11 cellular contexts compared by ENCODE assay signal in the genomic region with DNA sequence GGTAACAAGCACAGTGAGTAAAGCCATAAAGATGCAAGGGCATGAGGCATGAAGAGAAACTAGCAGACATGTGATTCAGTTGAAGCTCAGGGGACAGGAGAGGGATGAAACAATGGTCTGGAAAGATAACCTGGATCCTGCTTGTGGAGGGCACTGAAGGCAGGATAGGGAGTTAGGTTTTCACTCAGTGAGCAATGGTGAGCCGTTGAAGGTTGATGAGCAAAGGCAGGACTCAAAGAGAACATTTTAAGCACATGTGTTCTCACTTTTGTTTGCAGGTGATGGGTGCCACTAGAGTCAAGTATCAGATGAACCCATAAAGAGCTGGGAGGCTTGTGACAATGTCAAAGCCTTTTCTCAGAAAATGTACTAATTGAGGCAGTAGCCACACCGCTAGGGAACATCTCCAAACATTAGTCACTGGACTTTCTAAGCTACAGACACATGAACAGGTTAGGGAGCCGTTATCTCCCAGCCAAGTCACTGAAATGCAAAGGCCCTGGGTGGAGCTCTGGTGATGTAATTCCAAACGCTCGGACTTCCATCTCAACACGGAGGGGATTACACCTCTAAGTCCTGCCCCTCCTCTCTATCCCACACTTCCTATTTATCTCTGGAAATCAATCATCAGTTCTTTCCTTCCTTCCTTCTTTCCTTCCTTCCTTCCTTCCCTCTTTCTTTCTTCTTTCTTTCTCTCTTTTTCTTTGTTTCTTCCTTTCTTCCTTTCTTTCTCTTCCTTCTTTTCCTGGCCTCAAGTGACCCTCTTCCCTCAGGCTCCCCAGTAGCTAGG. TPM values are rescaled to one million over a fixed set of nuclear protein-coding genes. Genes with fewer than 3 reads are reported as not detected.
DNase-seq lines count a peak whose midpoint lies in the region; ATAC-seq, FAIRE-seq and TF ChIP-seq lines count a peak whose summit lies in the region.
"Had no signal": no experiment of that assay in that cellular context is flagged by ENCODE, and none has a peak within 500 bp of the region (broad histone marks: within the 10 kb centered on the region; RNA-seq: fewer than 3 reads in every experiment).

No MANE protein-coding gene starts in this region.

- TF ChIP-seq POLR2A in thyroid gland (IDR thresholded peaks at IDR 0.05) (no peak), gastrocnemius medialis (IDR thresholded peaks at IDR 0.05) (no peak)

- peak overlapping the region; percentile 15 for H3K4me3 Mint-ChIP-seq in Caco-2 (ENCODE audit: unreplicated experiment)
- no peak overlapping the region for H3K4me3 Mint-ChIP-seq in astrocyte (ENCODE audit: unreplicated experiment)
- H3K4me3 Mint-ChIP-seq in natural killer cell = no peak overlapping the region

- H3K27ac Mint-ChIP-seq in Caco-2 (ENCODE audit: unreplicated experiment) = peak overlapping the region; percentile 48
- H3K27ac Mint-ChIP-seq in astrocyte (ENCODE audit: unreplicated experiment) = peak overlapping the region; percentile 72
- H3K27ac Mint-ChIP-seq in natural killer cell = peak overlapping the region; percentile 72 to 83

- intact Hi-C loops in Caco-2 (cut with micrococcal nuclease; ENCODE audit: unreplicated experiment) (no loop called here), natural killer cell (cut with micrococcal nuclease) (no loop called here), thyroid gland (cut with DNase I) (no loop called here), gastrocnemius medialis (cut with DNase I; ENCODE audit: low total_unique reads) (no loop called here)

- H3K4me1 ChIP-seq in Caco-2 = peaks cover 20% of the 10 kb centered on the region
- H3K4me1 ChIP-seq in HUES64 (ENCODE audit: insufficient read depth, low read length) = peaks cover 11% of the 10 kb centered on the region
- H3K4me1 ChIP-seq in astrocyte (ENCODE audit: insufficient read depth, low read length) = no peaks in the 10 kb centered on the region
- H3K4me1 ChIP-seq in thyroid gland = no peaks in the 10 kb centered on the region
- peaks cover 16% of the 10 kb centered on the region in 2 donors for H3K4me1 ChIP-seq in gastrocnemius medialis

- H3K4me2 ChIP-seq in astrocyte (ENCODE audit: low read length) = no peak overlapping the region

- H3K4me1 Mint-ChIP-seq in Caco-2 (ENCODE audit: low read depth, unreplicated experiment) = peaks cover 18% of the 10 kb centered on the region
- peaks cover 18% of the 10 kb centered on the region for H3K4me1 Mint-ChIP-seq in astrocyte (ENCODE audit: low read depth, unreplicated experiment)
- H3K4me1 Mint-ChIP-seq in natural killer cell = peaks cover 28 to 35% of the 10 kb centered on the region in 2 donors

- H3K27me3 Mint-ChIP-seq in Caco-2 (ENCODE audit: insufficient read depth, unreplicated experiment) = no peaks in the 10 kb centered on the region
- H3K27me3 Mint-ChIP-seq in astrocyte (ENCODE audit: low read depth, unreplicated experiment) = no peaks in the 10 kb centered on the region
- no peaks in the 10 kb centered on the region for H3K27me3 Mint-ChIP-seq in natural killer cell (ENCODE audit: low read depth in 2 of 2)

- H4K20me1 ChIP-seq in astrocyte (ENCODE audit: insufficient read depth, low read length) = no peaks in the 10 kb centered on the region

- WGBS in HUES64 = 40% methylated on average over 6 of the region's 6 CpGs
- 68 to 70% methylated on average over 6 of the region's 6 CpGs for WGBS in thyroid gland, 2 donors

- no peaks in the 10 kb centered on the region for H3K9me3 ChIP-seq in Caco-2
- no peaks in the 10 kb centered on the region for H3K9me3 ChIP-seq in HUES64 (ENCODE audit: insufficient read depth, low read depth, low read length)
- H3K9me3 ChIP-seq in astrocyte (ENCODE audit: insufficient read depth, low read depth, low read length) = no peaks in the 10 kb centered on the region
- H3K9me3 ChIP-seq in thyroid gland = no peaks in the 10 kb centered on the region
- H3K9me3 ChIP-seq in gastrocnemius medialis = no peaks in the 10 kb centered on the region

- H3K4me3 ChIP-seq in Caco-2 (ENCODE audit: low read depth, low read length) (no peak overlapping the region), HUES64 (ENCODE audit: low read length) (peak overlapping the region; percentile 28; the same call in 1 of the 2 replicates), astrocyte (ENCODE audit: insufficient read depth, low read depth, low read length) (no peak overlapping the region), thyroid gland (replicated peaks in 1 of 3) (no peak overlapping the region), gastrocnemius medialis (no peak overlapping the region)

- in situ Hi-C loops in gastrocnemius medialis (cut with MboI; ENCODE audit: low sequenced_read_pairs in 4 of 4) = no loop called here

- H3K9me3 Mint-ChIP-seq in Caco-2 (ENCODE audit: unreplicated experiment) (no peaks in the 10 kb centered on the region), astrocyte (ENCODE audit: unreplicated experiment) (peaks cover 6% of the 10 kb centered on the region), natural killer cell (peaks cover 0 to 2% of the 10 kb centered on the region in 2 donors)
- H3K9me3 Mint-ChIP-seq: nephron had no signal

- H3K9ac ChIP-seq in HUES64 (ENCODE audit: low read depth, low read length) = no peak overlapping the region
- H3K9ac ChIP-seq in astrocyte (ENCODE audit: low read length) = no peak overlapping the region

- no peak overlapping the region for H2AFZ ChIP-seq in astrocyte (ENCODE audit: low read depth, low read length)

- DNase-seq in Caco-2 = peak; percentile 27 to 48
- no peak for DNase-seq in astrocyte (ENCODE audit: low read depth)
- DNase-seq in natural killer cell = no peak
- no peak for DNase-seq in thyroid gland
- no peak for DNase-seq in gastrocnemius medialis
- DNase-seq: activated CD8-positive, alpha-beta memory T cell treated with anti-CD3 and anti-CD28 coated beads, Interleukin-2, amount 50 U/mL, for 4 hours; NCI-H146; SHP77 had no signal

- CTCF ChIA-PET in Caco-2 (lab: Charles Lee) = no interaction called here

- no peak for FAIRE-seq in astrocyte (lab: Jason Lieb, UNC)

- H3K36me3 ChIP-seq in Caco-2 (ENCODE audit: control insufficient read depth, insufficient read depth, low read length) (no peaks in the 10 kb centered on the region), HUES64 (ENCODE audit: insufficient read depth, low read length) (no peaks in the 10 kb centered on the region), astrocyte (ENCODE audit: insufficient read depth, low read length) (no peaks in the 10 kb centered on the region), thyroid gland (no peaks in the 10 kb centered on the region), gastrocnemius medialis (no peaks in the 10 kb centered on the region)

- BruUV-seq in Caco-2 (replicated peaks; lab: Mats Ljungman, UMichigan) = no TSS peak

- H3K27ac ChIP-seq in HUES64 (ENCODE audit: low read depth, low read length) (no peak overlapping the region), astrocyte (ENCODE audit: low read depth, low read length) (no peak overlapping the region), thyroid gland (no peak overlapping the region), gastrocnemius medialis (no peak overlapping the region)

- no peak for ATAC-seq in natural killer cell
- no peak for ATAC-seq in HG03139 (IDR thresholded peaks at IDR 0.05; ENCODE audit: unreplicated experiment)
- ATAC-seq in gastrocnemius medialis = no peak

- TF ChIP-seq CTCF in Caco-2 (IDR thresholded peaks at IDR 0.05; ENCODE audit: insufficient read depth in 1 of 2, low read depth in 1 of 2, low read length in 1 of 2, severe bottlenecking in 1 of 2, unreplicated experiment in 1 of 2) (no peak), astrocyte (IDR thresholded peaks at IDR 0.05; ENCODE audit: insufficient read depth, low read depth, low read length) (no peak), natural killer cell (IDR thresholded peaks at IDR 0.05) (no peak), thyroid gland (IDR thresholded peaks at IDR 0.05) (no peak), gastrocnemius medialis (IDR thresholded peaks at IDR 0.05 in 4 of 5, conservative IDR thresholded peaks at IDR 0.05 in 1 of 5) (no peak)

- no peaks in the 10 kb centered on the region for H3K79me2 ChIP-seq in astrocyte (ENCODE audit: insufficient read depth, low read length)

- POLR2A ChIA-PET in Caco-2 (lab: Charles Lee) = interaction anchor here (0.5 kb wide), 1 partner anchor 958 kb away, joined by 3 read pairs; no protein-coding TSS in a partner anchor

- H3K27me3 ChIP-seq in Caco-2 (replicated peaks; ENCODE audit: control insufficient read depth, insufficient read depth, low read length) (no peaks in the 10 kb centered on the region), HUES64 (ENCODE audit: insufficient read depth, low read length) (peaks cover 8% of the 10 kb centered on the region; the same call in 1 of the 2 replicates), astrocyte (ENCODE audit: insufficient read depth, low read length) (no peaks in the 10 kb centered on the region), thyroid gland (no peaks in the 10 kb centered on the region), gastrocnemius medialis (no peaks in the 10 kb centered on the region)

- no peaks in the 10 kb centered on the region for H3K36me3 Mint-ChIP-seq in Caco-2 (ENCODE audit: insufficient read depth, unreplicated experiment)
- no peaks in the 10 kb centered on the region for H3K36me3 Mint-ChIP-seq in astrocyte (ENCODE audit: low read depth, unreplicated experiment)
- no peaks in the 10 kb centered on the region for H3K36me3 Mint-ChIP-seq in natural killer cell

RNA-seq across cellular contexts. Expression of a gene that starts 22.7 kb away (rescaled TPM):
- total RNA-seq in Caco-2 (2022) (not detected in 2 replicates), astrocyte (0.11 and 0.14 TPM in 2 replicates), natural killer cell (10 to 100 TPM; 10.9 to 17.3 (median 13.6) TPM), thyroid gland (1 to 10 TPM in 3 of 4 donors, under 1 TPM in 1; 0.67 to 2.7 (median 1.0) TPM), gastrocnemius medialis (under 1 TPM; 0.15 to 0.31 (median 0.30) TPM)
- polyA plus RNA-seq in HUES64 (2013, experiment 1 of 2) = 0.05 TPM
- 0.13 TPM for polyA plus RNA-seq in HUES64 (2013, experiment 2 of 2)

Comparison
In these comparisons a context has a peak if more than half of its experiments do, and no peak if none do; other contexts are left out.
1. DNase-seq: peak in Caco-2 (2 of 2); none in astrocyte (single experiment), natural killer cell (single experiment), thyroid gland (0 of 2) and gastrocnemius medialis (0 of 2).
2. Peak in every context shown above with its lines, with median percentiles within 50 percentile points of each other: H3K27ac Mint-ChIP-seq.